11 cellular contexts compared by ENCODE assay signal in genomic region chr7:51160411-51160810, GRCh38.
"Had no signal": no experiment of that assay in that cellular context is flagged by ENCODE, and none has a peak within 500 bp of the region (broad histone marks: within the 10 kb centered on the region; RNA-seq: fewer than 3 reads in every experiment).

No MANE protein-coding gene starts in this region.

- H3K4me3 Mint-ChIP-seq: activated naive CD8-positive, alpha-beta T cell; natural killer cell treated with Interleukin-12 subunit alpha and Interleukin-12 subunit beta and Interleukin-15 and Interleukin-18, amount 100 ng/mL, for 72 hours; T-helper 2 cell treated with Interferon-gamma antibody and Interleukin-4, amounts not matched to agents 5 μg/mL and 100 μg/mL, for 36 hours had no signal

- H3K4me3 ChIP-seq: ascending aorta, colonic mucosa, left lung, lung, mucosa of descending colon, thyroid gland, upper lobe of left lung, vagina had no signal

- H3K9me3 ChIP-seq: ascending aorta, colonic mucosa, left lung, mucosa of descending colon, thyroid gland, upper lobe of left lung, vagina had no signal

- H3K4me1 ChIP-seq: ascending aorta, colonic mucosa, thyroid gland had no signal

- H3K27ac ChIP-seq: ascending aorta, colonic mucosa, left lung, thyroid gland, upper lobe of left lung, vagina had no signal

- ATAC-seq: natural killer cell treated with Interleukin-12 subunit alpha and Interleukin-12 subunit beta and Interleukin-15 and Interleukin-18, amount 100 ng/mL, for 72 hours had no signal

- H3K27me3 ChIP-seq: ascending aorta, colonic mucosa, left lung, thyroid gland, upper lobe of left lung, vagina had no signal

- H3K36me3 ChIP-seq: ascending aorta, colonic mucosa, left lung, thyroid gland, upper lobe of left lung, vagina had no signal

- H3K9me3 Mint-ChIP-seq: natural killer cell treated with Interleukin-12 subunit alpha and Interleukin-12 subunit beta and Interleukin-15 and Interleukin-18, amount 100 ng/mL, for 72 hours; T-helper 2 cell treated with Interferon-gamma antibody and Interleukin-4, amounts not matched to agents 5 μg/mL and 100 μg/mL, for 36 hours had no signal

- H3K36me3 Mint-ChIP-seq: activated naive CD8-positive, alpha-beta T cell; natural killer cell treated with Interleukin-12 subunit alpha and Interleukin-12 subunit beta and Interleukin-15 and Interleukin-18, amount 100 ng/mL, for 72 hours had no signal

- DNase-seq: left lung had no signal

- H3K27ac Mint-ChIP-seq: activated naive CD8-positive, alpha-beta T cell; natural killer cell treated with Interleukin-12 subunit alpha and Interleukin-12 subunit beta and Interleukin-15 and Interleukin-18, amount 100 ng/mL, for 72 hours; T-helper 2 cell treated with Interferon-gamma antibody and Interleukin-4, amounts not matched to agents 5 μg/mL and 100 μg/mL, for 36 hours had no signal
